In the genomic region with DNA sequence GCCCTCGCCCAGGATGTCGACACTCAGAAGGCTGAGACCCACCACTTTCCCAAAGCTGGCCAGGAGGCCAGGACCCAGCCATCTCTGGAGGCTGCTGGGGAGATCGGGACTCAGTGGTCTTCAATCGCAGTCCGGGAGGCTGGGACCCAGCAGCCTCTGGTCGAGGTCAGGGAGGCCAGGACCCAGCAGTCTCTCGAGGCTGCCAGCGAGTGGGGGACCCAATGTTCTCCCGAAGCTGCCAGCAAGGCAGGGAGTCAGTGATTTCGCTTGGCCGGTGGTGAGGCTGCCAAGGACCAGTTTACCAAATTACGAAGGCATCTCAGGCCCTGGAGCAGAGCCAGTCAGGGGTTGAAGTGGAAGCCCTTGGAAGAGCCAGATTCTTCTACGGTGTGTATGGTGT, we compare ENCODE assay signal across 26 cellular contexts.
DNase-seq lines count a peak whose midpoint lies in the region; ATAC-seq, FAIRE-seq and TF ChIP-seq lines count a peak whose summit lies in the region.
"Had no signal": no experiment of that assay in that cellular context is flagged by ENCODE, and none has a peak within 500 bp of the region (broad histone marks: within the 10 kb centered on the region; RNA-seq: fewer than 3 reads in every experiment).

No MANE protein-coding gene starts in this region.

- no peaks in the 10 kb centered on the region for H4K20me1 ChIP-seq in H1 (replicated peaks in 1 of 2; ENCODE audit: control insufficient read depth in 1 of 2, insufficient read depth in 2 of 2, low read length in 2 of 2)
- H4K20me1 ChIP-seq: BLaER1 had no signal

- H3K18ac ChIP-seq in H1 (ENCODE audit: extremely low read depth, low read length): no peak overlapping the region
- no peak overlapping the region for H3K18ac ChIP-seq in neuronal stem cell (ENCODE audit: low read length)

- FAIRE-seq in H1 (lab: Jason Lieb, UNC): no peak
- FAIRE-seq in kidney (lab: Jason Lieb, UNC): no peak
- FAIRE-seq: A204.1, D721Med, G401.6, GM12891, GM19239 had no signal

- H2BK120ac ChIP-seq in H1 (replicated peaks; ENCODE audit: low read depth, low read length) (no peak overlapping the region), neuronal stem cell (ENCODE audit: low read depth, low read length) (no peak overlapping the region)

- no peaks in the 10 kb centered on the region for H3K23me2 ChIP-seq in H1 (ENCODE audit: low read depth, low read length)

- H2AFZ ChIP-seq in H1 (ENCODE audit: low read length) (no peak overlapping the region), neuronal stem cell (ENCODE audit: low read length) (no peak overlapping the region)

- H2BK20ac ChIP-seq in H1 (ENCODE audit: low read length): no peak overlapping the region

- no peak for TF ChIP-seq EP300 in H1 (IDR thresholded peaks at IDR 0.05; ENCODE audit: borderline replicate concordance in 1 of 2, low read depth in 2 of 2, low read length in 2 of 2)

- H3K4ac ChIP-seq in H1 (replicated peaks; ENCODE audit: insufficient read length, low read depth, low read length) (no peak overlapping the region), neuronal stem cell (ENCODE audit: low read length) (no peak overlapping the region)

- TF ChIP-seq RAD21 in H1 (IDR thresholded peaks at IDR 0.05 in 1 of 2, conservative IDR thresholded peaks at IDR 0.05 in 1 of 2; ENCODE audit: low read depth in 2 of 2, low read length in 2 of 2): no peak

- no peak overlapping the region for H3K56ac ChIP-seq in H1 (replicated peaks; ENCODE audit: insufficient read length, low read depth, low read length)

- no peaks in the 10 kb centered on the region for H3K36me3 Mint-ChIP-seq in stimulated activated naive B cell treated with anti-CD40 and anti-IgM and Interleukin-4, amounts not matched to agents 10 μg/mL and 1 μg/mL and 100 μg/mL, for 72 hours
- H3K36me3 Mint-ChIP-seq: CD14-positive monocyte; CD4-positive, alpha-beta memory T cell; CD4-positive, CD25-positive, alpha-beta regulatory T cell; CD8-positive, alpha-beta memory T cell had no signal

- H3K9me3 ChIP-seq in H1 (ENCODE audit: insufficient read depth in 2 of 2, low read depth in 1 of 2, low read length in 1 of 2) (0 out of 4 replicates have a peak, but pooled peaks cover 0 to 3% of the 10 kb centered on the region in 2 experiments), kidney (ENCODE audit: control insufficient read depth in 1 of 2, low read length in 2 of 2) (no peaks in the 10 kb centered on the region), neuronal stem cell (replicated peaks in 1 of 2; ENCODE audit: control insufficient read depth in 2 of 2, insufficient read depth in 1 of 2, low read depth in 1 of 2, low read length in 2 of 2) (peaks cover 0 to 2% of the 10 kb centered on the region in 2 donors)
- H3K9me3 ChIP-seq: BE2C, BLaER1, Caco-2 had no signal

- H3K27ac ChIP-seq in H1 (ENCODE audit: low read depth, low read length): no peak overlapping the region
- no peak overlapping the region for H3K27ac ChIP-seq in kidney (ENCODE audit: low read depth in 2 of 2, low read length in 2 of 2)
- H3K27ac ChIP-seq in neuronal stem cell (replicated peaks; ENCODE audit: low read length): no peak overlapping the region
- H3K27ac ChIP-seq: BLaER1 had no signal

- POLR2A ChIA-PET in H1 (lab: Charles Lee; ENCODE audit: partially characterized antibody): no interaction called here

- TF ChIP-seq CTCF in H1 (IDR thresholded peaks at IDR 0.05; ENCODE audit: control extremely low read depth in 1 of 3, insufficient read depth in 1 of 3, low read depth in 1 of 3, low read length in 3 of 3): no peak
- TF ChIP-seq CTCF in kidney (IDR thresholded peaks at IDR 0.05; ENCODE audit: borderline replicate concordance, extremely low read depth, insufficient read depth): no peak

- WGBS in H1 (ENCODE audit: extremely low coverage in 1 of 2, insufficient coverage in 1 of 2, insufficient read length in 1 of 2, insufficient replicate concordance in 2 of 2, low coverage in 1 of 2, low lambda C conversion rate in 2 of 2, missing lambda C conversion rate in 1 of 2), 2 experiments: 95% methylated on average over 12 of the region's 13 CpGs; no CpG with 5 or more reads in 1 of the 2 experiments
- no CpG with 5 or more reads among the region's 13 CpGs for WGBS in neuronal stem cell (ENCODE audit: extremely low coverage in 2 of 2, insufficient read length in 2 of 2, insufficient replicate concordance in 1 of 2), 2 donors

- H4K5ac ChIP-seq in H1 (ENCODE audit: insufficient read length, low read depth, low read length): no peak overlapping the region

- no peaks in the 10 kb centered on the region for H3K27me3 ChIP-seq in H1 (replicated peaks in 1 of 4; ENCODE audit: control insufficient read depth in 3 of 4, extremely low read depth in 1 of 4, insufficient read depth in 3 of 4, low read length in 3 of 4)
- H3K27me3 ChIP-seq in neuronal stem cell (ENCODE audit: control insufficient read depth in 3 of 3, insufficient read depth in 3 of 3, low read depth in 1 of 3, low read length in 3 of 3): no peaks in the 10 kb centered on the region
- H3K27me3 ChIP-seq: BE2C, BLaER1 had no signal

- H3K4me1 Mint-ChIP-seq in stimulated activated naive B cell treated with anti-CD40 and anti-IgM and Interleukin-4, amounts not matched to agents 10 μg/mL and 1 μg/mL and 100 μg/mL, for 72 hours: no peaks in the 10 kb centered on the region
- H3K4me1 Mint-ChIP-seq: CD14-positive monocyte; CD4-positive, alpha-beta memory T cell; CD4-positive, CD25-positive, alpha-beta regulatory T cell; CD8-positive, alpha-beta memory T cell had no signal

- no peak overlapping the region for H2AK5ac ChIP-seq in H1 (ENCODE audit: low read depth, low read length)
- H2AK5ac ChIP-seq in neuronal stem cell (ENCODE audit: low read depth, low read length): peak overlapping the region; percentile 45

- CTCF ChIA-PET in H1 (lab: Charles Lee; ENCODE audit: partially characterized antibody): interaction anchor here (1.2 kb wide), 1 partner anchor 428 kb away, joined by 3 read pairs; no protein-coding TSS in a partner anchor

- peaks cover 0 to 5% of the 10 kb centered on the region in 2 donors for H3K27me3 Mint-ChIP-seq in stimulated activated naive B cell treated with anti-CD40 and anti-IgM and Interleukin-4, amounts not matched to agents 10 μg/mL and 1 μg/mL and 100 μg/mL, for 72 hours
- H3K27me3 Mint-ChIP-seq: CD4-positive, CD25-positive, alpha-beta regulatory T cell; CD8-positive, alpha-beta memory T cell had no signal

- H3K79me1 ChIP-seq in H1 (ENCODE audit: low read depth, low read length): no peaks in the 10 kb centered on the region
- no peaks in the 10 kb centered on the region for H3K79me1 ChIP-seq in neuronal stem cell (ENCODE audit: low read depth, low read length)

- H3K4me3 ChIP-seq in H1 (ENCODE audit: extremely low read depth in 1 of 4, insufficient read depth in 2 of 4, low read depth in 3 of 4, low read length in 4 of 4) (no peak overlapping the region), kidney (ENCODE audit: low read length in 2 of 2) (no peak overlapping the region), neuronal stem cell (ENCODE audit: low read length in 2 of 2) (no peak overlapping the region)
- H3K4me3 ChIP-seq: BLaER1 had no signal

- H3K4me1 ChIP-seq in H1 (replicated peaks in 1 of 4; ENCODE audit: control insufficient read depth in 3 of 4, insufficient read depth in 4 of 4, low read length in 3 of 4) (no peaks in the 10 kb centered on the region; a peak in 1 of 7 replicates), kidney (ENCODE audit: control insufficient read depth in 1 of 2, insufficient read depth in 1 of 2, low read depth in 1 of 2, low read length in 2 of 2) (no peaks in the 10 kb centered on the region), neuronal stem cell (ENCODE audit: control insufficient read depth in 2 of 2, insufficient read depth in 1 of 2, low read depth in 1 of 2, low read length in 2 of 2) (peaks cover 0 to 3% of the 10 kb centered on the region in 2 donors)
- H3K4me1 ChIP-seq: BE2C, BLaER1, Caco-2 had no signal

- no peak overlapping the region for H2BK15ac ChIP-seq in H1 (ENCODE audit: low read length)
- no peak overlapping the region for H2BK15ac ChIP-seq in neuronal stem cell (ENCODE audit: low read length)

- H4K8ac ChIP-seq in H1 (ENCODE audit: extremely low read depth, insufficient read depth, low read length) (peak overlapping the region; percentile 11; the same call in 1 of the 2 replicates), neuronal stem cell (ENCODE audit: low read depth, low read length) (no peak overlapping the region)

- ATAC-seq in sciatic nerve: peak; percentile 20
- no peak for ATAC-seq in HG03521 (IDR thresholded peaks at IDR 0.05; ENCODE audit: unreplicated experiment)
- no peak for ATAC-seq in HG02884 (IDR thresholded peaks at IDR 0.05; ENCODE audit: unreplicated experiment)
- no peak for ATAC-seq in stimulated activated naive B cell treated with anti-CD40 and anti-IgM and Interleukin-4, amounts not matched to agents 10 μg/mL and 1 μg/mL and 100 μg/mL, for 72 hours (replicated peaks)
- ATAC-seq in GM21367 (IDR thresholded peaks at IDR 0.05; ENCODE audit: unreplicated experiment): no peak

- H3K14ac ChIP-seq in H1 (ENCODE audit: insufficient read length) (no peak overlapping the region), neuronal stem cell (ENCODE audit: low read length) (no peak overlapping the region)

- no peak overlapping the region for H3K4me2 ChIP-seq in H1 (ENCODE audit: insufficient read depth in 1 of 2, low read depth in 2 of 2, low read length in 2 of 2)
- H3K4me2 ChIP-seq in neuronal stem cell (ENCODE audit: insufficient read depth, low read length, poor library complexity, severe bottlenecking): no peak overlapping the region
- H3K4me2 ChIP-seq: BLaER1 had no signal

- H4K91ac ChIP-seq in H1 (replicated peaks; ENCODE audit: insufficient read length, low read length) (no peak overlapping the region), neuronal stem cell (ENCODE audit: low read depth, low read length, poor library complexity) (no peak overlapping the region)

- peaks cover 0 to 5% of the 10 kb centered on the region in 2 donors for H3K9me3 Mint-ChIP-seq in stimulated activated naive B cell treated with anti-CD40 and anti-IgM and Interleukin-4, amounts not matched to agents 10 μg/mL and 1 μg/mL and 100 μg/mL, for 72 hours

- H2BK5ac ChIP-seq in H1 (ENCODE audit: low read depth, low read length) (no peak overlapping the region), neuronal stem cell (ENCODE audit: low read length) (no peak overlapping the region)

- H3K36me3 ChIP-seq in H1 (ENCODE audit: control insufficient read depth in 2 of 4, insufficient read depth in 4 of 4, low read length in 3 of 4): no peaks in the 10 kb centered on the region
- no peaks in the 10 kb centered on the region for H3K36me3 ChIP-seq in kidney (ENCODE audit: control insufficient read depth in 1 of 2, insufficient read depth in 2 of 2, low read length in 2 of 2)
- H3K36me3 ChIP-seq in neuronal stem cell (replicated peaks in 1 of 2; ENCODE audit: control insufficient read depth in 2 of 2, insufficient read depth in 2 of 2, low read length in 2 of 2): no peaks in the 10 kb centered on the region
- H3K36me3 ChIP-seq: BE2C, BLaER1 had no signal

- no peak overlapping the region for H3K27ac Mint-ChIP-seq in stimulated activated naive B cell treated with anti-CD40 and anti-IgM and Interleukin-4, amounts not matched to agents 10 μg/mL and 1 μg/mL and 100 μg/mL, for 72 hours
- H3K27ac Mint-ChIP-seq: CD14-positive monocyte; CD4-positive, alpha-beta memory T cell; CD4-positive, CD25-positive, alpha-beta regulatory T cell; CD8-positive, alpha-beta memory T cell had no signal

- intact Hi-C loops in kidney (cut with DNase I) (no loop called here), sciatic nerve (cut with DNase I) (no loop called here)

- H3K4me3 Mint-ChIP-seq in stimulated activated naive B cell treated with anti-CD40 and anti-IgM and Interleukin-4, amounts not matched to agents 10 μg/mL and 1 μg/mL and 100 μg/mL, for 72 hours: no peak overlapping the region
- H3K4me3 Mint-ChIP-seq: CD14-positive monocyte; CD4-positive, alpha-beta memory T cell; CD4-positive, CD25-positive, alpha-beta regulatory T cell; CD8-positive, alpha-beta memory T cell had no signal

- H2BK12ac ChIP-seq in H1 (ENCODE audit: low read depth, low read length): no peak overlapping the region
- no peak overlapping the region for H2BK12ac ChIP-seq in neuronal stem cell (ENCODE audit: low read length)

- no peak for TF ChIP-seq POLR2A in H1 (IDR thresholded peaks at IDR 0.05; ENCODE audit: control extremely low read depth in 1 of 2, low read depth in 2 of 2, low read length in 2 of 2)

- H3K9ac ChIP-seq in H1 (replicated peaks in 1 of 4; ENCODE audit: extremely low read depth in 1 of 4, low read depth in 3 of 4, low read length in 3 of 4): no peak overlapping the region
- no peak overlapping the region for H3K9ac ChIP-seq in kidney (ENCODE audit: low read length in 2 of 2)
- no peak overlapping the region for H3K9ac ChIP-seq in neuronal stem cell (ENCODE audit: low read depth, low read length, poor library complexity)
- H3K9ac ChIP-seq: BLaER1 had no signal

- H3K23ac ChIP-seq in H1 (ENCODE audit: insufficient read length) (no peak overlapping the region), neuronal stem cell (ENCODE audit: low read depth, low read length, poor library complexity) (no peak overlapping the region)

- H3K79me2 ChIP-seq in H1 (ENCODE audit: control insufficient read depth in 1 of 2, insufficient read depth in 2 of 2, low read length in 2 of 2): no peaks in the 10 kb centered on the region

- DNase-seq in H1 (ENCODE audit: low read depth in 1 of 2, low spot score in 2 of 2) (no peak), kidney (peak; percentile 57), neuronal stem cell (ENCODE audit: low spot score) (no peak), sciatic nerve (ENCODE audit: low spot score) (no peak)
- no peak for DNase-seq in stimulated activated naive B cell treated with anti-CD40 and anti-IgM and Interleukin-4, amounts not matched to agents 10 μg/mL and 1 μg/mL and 100 μg/mL, for 72 hours
- DNase-seq: 8988T; ACHN; BE2C; C1 segment of cervical spinal cord; Caco-2; Calu3; CD4-positive, alpha-beta memory T cell; CD4-positive, CD25-positive, alpha-beta regulatory T cell; CD8-positive, alpha-beta memory T cell; DMS79 treated with DMSO at 0.1 percent for 48 hours; GF-D8 had no signal
